ENCODE assay signal across 8 cellular contexts in the genomic region with DNA sequence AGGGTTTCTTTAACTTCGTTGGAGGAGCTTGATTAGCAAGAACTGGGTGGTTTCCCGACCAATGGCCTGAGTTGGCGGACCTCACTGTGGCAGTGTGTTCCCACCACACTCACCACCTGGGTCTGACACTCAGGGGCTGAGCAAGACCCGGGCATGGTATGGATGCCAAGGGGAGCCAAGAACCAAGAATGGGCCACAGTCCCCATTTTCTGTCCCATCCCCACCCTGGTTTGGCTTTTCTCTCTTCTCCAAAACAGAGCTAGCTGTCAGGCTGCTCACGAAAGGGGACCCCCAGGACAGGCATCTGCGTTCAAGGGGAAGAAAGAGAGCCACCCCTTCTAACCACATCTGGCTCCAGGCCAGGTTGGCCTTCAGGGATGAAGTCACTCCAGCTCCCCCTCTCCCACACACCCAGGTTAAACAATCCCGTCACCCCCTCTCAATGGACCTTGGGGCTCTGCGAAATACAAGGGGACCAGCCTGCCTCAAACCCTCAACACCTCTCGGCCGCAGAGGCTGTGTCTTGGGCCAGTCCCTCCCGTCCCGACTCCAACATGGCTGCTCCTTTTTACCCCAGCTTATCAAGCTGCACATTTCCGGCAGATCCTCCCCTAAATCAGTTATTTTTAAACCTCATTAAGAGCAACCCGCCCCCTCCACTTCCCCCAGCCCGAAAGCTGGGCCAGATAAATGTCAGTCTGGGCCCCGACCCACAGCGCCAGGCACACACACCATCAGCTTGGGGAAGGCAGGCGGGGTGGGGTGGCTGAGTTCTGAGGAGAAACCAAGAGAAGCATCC. TPM values are rescaled to one million over a fixed set of nuclear protein-coding genes. Genes with fewer than 3 reads are reported as not detected.
DNase-seq lines count a peak whose midpoint lies in the region; ATAC-seq and TF ChIP-seq lines count a peak whose summit lies in the region.

No MANE protein-coding gene starts in this region.

- H3K27me3 Mint-ChIP-seq in activated naive CD4-positive, alpha-beta T cell treated with anti-CD3 and anti-CD28 coated beads, Interleukin-2, amount 10 ng/mL, durations not matched to agents 7 days and 5 days: peaks cover 4% of the 10 kb centered on the region

- ATAC-seq in left cardiac atrium (no peak), upper lobe of left lung (ENCODE audit: low FRiP score in 2 of 2) (no peak), HG03354 (IDR thresholded peaks at IDR 0.05; ENCODE audit: poor library complexity, severe bottlenecking, unreplicated experiment) (no peak), HG03139 (IDR thresholded peaks at IDR 0.05; ENCODE audit: unreplicated experiment) (no peak)

- peaks cover 67 to 79% (median 72%) of the 10 kb centered on the region in 4 donors for H3K4me1 ChIP-seq in upper lobe of left lung

- TF ChIP-seq POLR2A in upper lobe of left lung (IDR thresholded peaks at IDR 0.05): no peak

- H3K27me3 ChIP-seq in layer of hippocampus (ENCODE audit: control insufficient read depth, insufficient read depth, low read length) (no peaks in the 10 kb centered on the region), upper lobe of left lung (no peaks in the 10 kb centered on the region)

- peak overlapping the region; percentile 93 for H3K27ac Mint-ChIP-seq in activated naive CD4-positive, alpha-beta T cell treated with anti-CD3 and anti-CD28 coated beads, Interleukin-2, amount 10 ng/mL, durations not matched to agents 7 days and 5 days

- peaks cover 21 to 49% (median 36%) of the 10 kb centered on the region in 4 donors for H3K36me3 ChIP-seq in upper lobe of left lung

- no peaks in the 10 kb centered on the region for H3K9me3 Mint-ChIP-seq in activated naive CD4-positive, alpha-beta T cell treated with anti-CD3 and anti-CD28 coated beads, Interleukin-2, amount 10 ng/mL, durations not matched to agents 7 days and 5 days

- H3K4me3 Mint-ChIP-seq in activated naive CD4-positive, alpha-beta T cell treated with anti-CD3 and anti-CD28 coated beads, Interleukin-2, amount 10 ng/mL, durations not matched to agents 7 days and 5 days: peak overlapping the region; percentile 91

- intact Hi-C loops in left cardiac atrium (cut with DNase I): no loop called here
- intact Hi-C loops in cardiac septum (cut with DNase I): loop anchor here (5.0 kb wide), 1 partner anchor 915 kb away; a partner anchor contains a TSS

- H3K27ac ChIP-seq in layer of hippocampus (ENCODE audit: low read depth, low read length) (peak overlapping the region; percentile 88), upper lobe of left lung (peak overlapping the region; percentile 97 to 99 (median 97))

- H3K36me3 Mint-ChIP-seq in activated naive CD4-positive, alpha-beta T cell treated with anti-CD3 and anti-CD28 coated beads, Interleukin-2, amount 10 ng/mL, durations not matched to agents 7 days and 5 days: peaks cover 58% of the 10 kb centered on the region

- peak; percentile 58 for DNase-seq in left cardiac atrium
- no peak for DNase-seq in cardiac septum (ENCODE audit: low spot score)
- DNase-seq in activated naive CD4-positive, alpha-beta T cell treated with anti-CD3 and anti-CD28 coated beads, Interleukin-2, amount 10 ng/mL, durations not matched to agents 7 days and 5 days: peak; percentile 45
- DNase-seq in upper lobe of left lung: peak in 1 of 2 donors; percentile 31
- DNase-seq in NCI-H2029 treated with DMSO at 0.1 percent for 48 hours (lab: John Stamatoyannopoulos, UW): no peak

- H3K4me1 Mint-ChIP-seq in activated naive CD4-positive, alpha-beta T cell treated with anti-CD3 and anti-CD28 coated beads, Interleukin-2, amount 10 ng/mL, durations not matched to agents 7 days and 5 days: peaks cover 76% of the 10 kb centered on the region

- no peak for TF ChIP-seq EP300 in upper lobe of left lung (IDR thresholded peaks at IDR 0.05)

- H3K9me3 ChIP-seq in upper lobe of left lung: no peaks in the 10 kb centered on the region

- TF ChIP-seq CTCF in upper lobe of left lung (IDR thresholded peaks at IDR 0.05): no peak

- CTCF ChIA-PET in activated naive CD4-positive, alpha-beta T cell treated with anti-CD3 and anti-CD28 coated beads, Interleukin-2, amount 10 ng/mL, durations not matched to agents 7 days and 5 days (lab: Charles Lee): interaction anchor here (0.7 to 19.5 kb wide), 3 partner anchors 29 to 123 kb away, joined by 3 to 301 read pairs (median 42); no protein-coding TSS in a partner anchor

- WGBS in upper lobe of left lung, 2 donors: 26 to 35% methylated on average over 17 to 18 of the region's 18 CpGs

- peak overlapping the region; percentile 39 to 99 (median 82) for H3K4me3 ChIP-seq in upper lobe of left lung

RNA-seq across cellular contexts. Expression of a gene that starts 3.4 kb away (rescaled TPM):
- 100 to 1,000 TPM; 201 to 276 TPM for total RNA-seq in left cardiac atrium
- total RNA-seq in cardiac septum: 103 TPM
- total RNA-seq in upper lobe of left lung: 1,000 to 10,000 TPM in 1 of 6 donors, 100 to 1,000 TPM in 5; 167 to 1,014 (median 605) TPM

RNA-seq across cellular contexts. Expression of a gene that starts 21.9 kb away (rescaled TPM):
- total RNA-seq in left cardiac atrium: 1 to 10 TPM; 1.6 to 2.0 TPM
- total RNA-seq in cardiac septum: 0.32 TPM
- 10 to 100 TPM in 2 of 6 donors, 1 to 10 TPM in 4; 1.2 to 34.6 (median 9.0) TPM for total RNA-seq in upper lobe of left lung

RNA-seq across cellular contexts. Expression of a gene that starts 23.5 kb away (rescaled TPM):
- 1 to 10 TPM; 1.4 to 3.3 TPM for total RNA-seq in left cardiac atrium
- not detected for total RNA-seq in cardiac septum
- total RNA-seq in upper lobe of left lung: 1 to 10 TPM in 4 of 6 donors, under 1 TPM in 2; 0.55 to 2.3 (median 1.5) TPM

RNA-seq across cellular contexts. Expression of a gene that starts 32.1 kb away (rescaled TPM):
- total RNA-seq in left cardiac atrium: under 1 TPM in 1 of 2 donors, not detected in 1; 0.35 TPM
- total RNA-seq in cardiac septum: not detected
- total RNA-seq in upper lobe of left lung: under 1 TPM in 1 of 6 donors, not detected in 5; 0.34 TPM

RNA-seq across cellular contexts. Expression of a gene that starts 59.4 kb away (rescaled TPM):
- total RNA-seq in left cardiac atrium: not detected
- total RNA-seq in cardiac septum: not detected
- total RNA-seq in upper lobe of left lung: under 1 TPM in 1 of 6 donors, not detected in 5; 0.34 TPM

Comparison
In these comparisons a context has a peak if more than half of its experiments do, and no peak if none do; other contexts are left out.
1. DNase-seq: peak in left cardiac atrium (single experiment) and activated naive CD4-positive, alpha-beta T cell treated with anti-CD3 and anti-CD28 coated beads, Interleukin-2, amount 10 ng/mL, durations not matched to agents 7 days and 5 days (single experiment); none in cardiac septum (single experiment) and NCI-H2029 treated with DMSO at 0.1 percent for 48 hours (single experiment).